ENCODE assay signal across 6 cellular contexts in the genomic region with DNA sequence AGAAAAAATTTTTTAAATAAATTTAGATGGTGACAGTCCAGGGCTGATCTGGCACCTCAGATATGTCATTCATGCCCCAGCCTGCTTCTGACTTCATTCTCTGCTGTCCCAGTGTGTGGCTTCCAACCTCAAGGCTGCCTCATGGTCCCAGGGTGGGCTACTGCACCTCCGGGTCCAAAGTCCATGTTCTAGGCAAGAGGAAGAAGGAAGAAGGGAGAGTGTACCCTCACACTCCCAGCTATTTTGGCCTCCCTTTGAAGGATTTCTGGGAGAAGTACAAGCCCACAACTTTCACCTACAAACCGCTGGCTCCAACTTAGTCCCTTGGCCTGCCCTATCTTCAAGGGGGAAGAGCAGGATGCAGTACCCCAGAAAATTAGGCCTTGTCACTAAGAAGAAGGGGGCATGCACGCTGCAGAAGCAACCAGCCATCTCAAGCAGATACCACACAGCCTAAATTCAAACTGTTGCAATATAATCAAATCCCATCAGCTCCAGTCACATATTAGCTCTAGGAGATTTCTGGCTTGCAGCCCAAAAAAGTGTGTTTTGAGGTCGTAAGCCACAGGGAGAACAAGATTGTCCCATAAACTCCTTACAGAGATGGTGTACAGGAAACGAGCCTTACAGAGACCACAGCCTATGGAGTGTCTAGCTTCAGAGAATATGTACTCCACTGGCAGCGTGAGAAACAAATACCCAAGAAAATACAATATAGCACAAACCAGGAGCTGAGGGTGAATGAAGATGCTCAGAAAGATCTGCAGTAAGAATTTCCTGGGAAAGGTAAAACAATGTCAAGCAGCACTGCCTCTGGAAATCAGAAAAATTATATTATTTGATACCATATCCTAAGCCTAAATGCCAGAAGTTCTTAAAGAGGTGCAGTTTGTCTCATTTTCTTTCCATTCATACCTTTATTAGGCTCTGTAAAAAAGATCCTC.
DNase-seq lines count a peak whose midpoint lies in the region; ATAC-seq lines count a peak whose summit lies in the region.

No MANE protein-coding gene starts in this region.

- H3K4me1 ChIP-seq in HUES6 (ENCODE audit: control insufficient read depth, insufficient read depth, low read length): no peaks in the 10 kb centered on the region
- H3K4me1 ChIP-seq in rectal smooth muscle tissue (ENCODE audit: control insufficient read depth, insufficient read depth, low read length): no peaks in the 10 kb centered on the region

- H3K36me3 ChIP-seq in HUES6 (ENCODE audit: control insufficient read depth, insufficient read depth, low read length) (no peaks in the 10 kb centered on the region), rectal smooth muscle tissue (ENCODE audit: control insufficient read depth, insufficient read depth, low read length) (peaks cover 2% of the 10 kb centered on the region)

- no peak overlapping the region for H3K27ac ChIP-seq in HUES6 (ENCODE audit: low read depth, low read length)
- H3K27ac ChIP-seq in rectal smooth muscle tissue (ENCODE audit: low read depth, low read length): peak overlapping the region; percentile 28

- H3K27me3 ChIP-seq in HUES6 (ENCODE audit: control insufficient read depth, insufficient read depth, low read length) (no peaks in the 10 kb centered on the region), rectal smooth muscle tissue (ENCODE audit: control insufficient read depth, insufficient read depth, low read length) (no peaks in the 10 kb centered on the region)

- no peaks in the 10 kb centered on the region for H3K9me3 ChIP-seq in HUES6 (ENCODE audit: control insufficient read depth, insufficient read depth, low read depth, low read length)

- H3K4me3 ChIP-seq in HUES6 (ENCODE audit: low read depth, low read length) (peak overlapping the region; percentile 91), rectal smooth muscle tissue (ENCODE audit: low read length) (peak overlapping the region; percentile 80)

- H3K9ac ChIP-seq in HUES6 (ENCODE audit: low read length) (no peak overlapping the region), rectal smooth muscle tissue (ENCODE audit: low read length) (peak overlapping the region; percentile 25)

- DNase-seq in cerebellar cortex (ENCODE audit: low spot score) (peak; percentile 26), SW480 (ENCODE audit: low spot score) (no peak), cortex of kidney (lab: John Stamatoyannopoulos, UW) (no peak)

- ATAC-seq in HG03432 (IDR thresholded peaks at IDR 0.05; ENCODE audit: unreplicated experiment): no peak
